In genomic region chr17:65559802-65560627, GRCh38 we compare ENCODE assay signal across 1 cellular context.
TF ChIP-seq lines count a peak whose summit lies in the region.

No MANE protein-coding gene starts in this region.

TF ChIP-seq in HepG2, 621 proteins besides CTCF, POLR2A, EP300 and RAD21 (continued from another document and continues in another):
- TF ChIP-seq HMGXB3 (CRISPR knock-in tag; IDR thresholded peaks at IDR 0.05; ENCODE audit: borderline replicate concordance) (no peak), ZBTB49 (CRISPR knock-in tag; IDR thresholded peaks at IDR 0.05; ENCODE audit: borderline replicate concordance) (no peak), ARID5B (CRISPR knock-in tag; IDR thresholded peaks at IDR 0.05) (peak; percentile 37), PTBP1 (IDR thresholded peaks at IDR 0.05; ENCODE audit: low read depth, low read length, poor library complexity, severe bottlenecking) (peak; percentile 74), MAFG (CRISPR knock-in tag; IDR thresholded peaks at IDR 0.05) (no peak), ZNF562 (CRISPR knock-in tag; IDR thresholded peaks at IDR 0.05; ENCODE audit: borderline replicate concordance) (no peak; the same call in 1 of the 2 replicates), DDIT3 (CRISPR knock-in tag; IDR thresholded peaks at IDR 0.05) (no peak), ZNF766 (CRISPR knock-in tag; IDR thresholded peaks at IDR 0.05; ENCODE audit: borderline replicate concordance) (no peak), RARA (CRISPR knock-in tag; IDR thresholded peaks at IDR 0.05) (peak; percentile 26; the same call in 1 of the 2 replicates), MYPOP (CRISPR knock-in tag; IDR thresholded peaks at IDR 0.05) (peak; percentile 89), ATF5 (CRISPR knock-in tag; IDR thresholded peaks at IDR 0.05; ENCODE audit: low read depth) (no peak), SOX5 (CRISPR knock-in tag; IDR thresholded peaks at IDR 0.05; ENCODE audit: borderline replicate concordance) (peak; percentile 20; the same call in 1 of the 2 replicates), ZNF589 (CRISPR knock-in tag; conservative IDR thresholded peaks at IDR 0.05) (peak; percentile 78), AHR (CRISPR knock-in tag; IDR thresholded peaks at IDR 0.05) (peak; percentile 48; the same call in 1 of the 2 replicates), REST (IDR thresholded peaks at IDR 0.05; ENCODE audit: borderline replicate concordance in 1 of 2, low read depth in 1 of 2, low read length in 2 of 2) (peak in 1 of 2 experiments; percentile 53; a peak in 3 of 4 replicates), GATAD1 (CRISPR knock-in tag; IDR thresholded peaks at IDR 0.05) (no peak), ZNF768 (CRISPR knock-in tag; IDR thresholded peaks at IDR 0.05) (peak; percentile 63; the same call in 1 of the 2 replicates), PAWR (CRISPR knock-in tag; IDR thresholded peaks at IDR 0.05; ENCODE audit: borderline replicate concordance) (no peak), ARNTL (CRISPR knock-in tag; IDR thresholded peaks at IDR 0.05) (no peak), SSRP1 (CRISPR knock-in tag; IDR thresholded peaks at IDR 0.05) (0 out of 2 replicates have a peak, but pooled peaks have one; percentile 32), ADNP (CRISPR knock-in tag; IDR thresholded peaks at IDR 0.05) (no peak), PRMT3 (CRISPR knock-in tag; IDR thresholded peaks at IDR 0.05; ENCODE audit: borderline replicate concordance, low read depth) (0 out of 2 replicates have a peak, but pooled peaks have one; percentile 8), PATZ1 (CRISPR knock-in tag; IDR thresholded peaks at IDR 0.05) (peak; percentile 96), ZNF543 (CRISPR knock-in tag; IDR thresholded peaks at IDR 0.05) (peak; percentile 77), MTF1 (CRISPR knock-in tag; IDR thresholded peaks at IDR 0.05) (no peak), ZNF576 (CRISPR knock-in tag; IDR thresholded peaks at IDR 0.05) (no peak), ZHX1 (CRISPR knock-in tag; IDR thresholded peaks at IDR 0.05; ENCODE audit: low read depth) (no peak), ZNF691 (CRISPR knock-in tag; IDR thresholded peaks at IDR 0.05; ENCODE audit: borderline replicate concordance, low read depth) (peak; percentile 23; the same call in 1 of the 2 replicates), RORA (CRISPR knock-in tag; IDR thresholded peaks at IDR 0.05) (no peak), NPAS2 (CRISPR knock-in tag; IDR thresholded peaks at IDR 0.05; ENCODE audit: borderline replicate concordance) (no peak), ZNF790 (CRISPR knock-in tag; IDR thresholded peaks at IDR 0.05; ENCODE audit: borderline replicate concordance) (no peak), TCF7L2 (IDR thresholded peaks at IDR 0.05; ENCODE audit: low read depth, low read length) (no peak)
